ENCODE assay signal across 26 cellular contexts in the genomic region with DNA sequence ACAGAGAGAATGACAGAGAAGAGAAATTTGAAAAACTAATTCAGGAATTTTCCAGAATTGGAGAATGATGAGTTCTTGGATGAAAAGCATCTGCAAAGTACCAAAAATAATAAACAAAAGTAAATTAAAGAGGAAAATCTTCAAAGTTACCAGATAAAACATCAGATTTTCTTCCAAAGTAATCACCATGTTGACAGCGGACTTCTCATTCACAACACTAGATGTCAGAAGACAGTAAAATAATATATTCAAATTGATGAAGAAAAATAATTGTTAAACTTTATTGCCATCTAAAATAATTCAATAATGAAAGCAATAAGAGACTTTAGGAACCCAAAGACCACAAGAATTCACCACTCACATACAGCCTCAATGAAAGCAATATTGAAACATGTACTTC.
"Had no signal": no experiment of that assay in that cellular context is flagged by ENCODE, and none has a peak within 500 bp of the region (broad histone marks: within the 10 kb centered on the region; RNA-seq: fewer than 3 reads in every experiment).

No MANE protein-coding gene starts in this region.

- ATAC-seq: activated CD8-positive, alpha-beta memory T cell treated with anti-CD3 and anti-CD28 coated beads, Interleukin-2, amount 10 ng/mL, durations not matched to agents 7 days and 5 days; activated CD8-positive, alpha-beta T cell treated with anti-CD3 and anti-CD28 coated beads, Interleukin-2, amount 10 ng/mL, durations not matched to agents 7 days and 5 days; activated naive CD8-positive, alpha-beta T cell treated with anti-CD3 and anti-CD28 coated beads, Interleukin-2, amount 50 U/mL, for 24 hours; heart left ventricle; naive thymus-derived CD8-positive, alpha-beta T cell; sciatic nerve; stimulated activated naive B cell treated with anti-CD40 and anti-IgM and Interleukin-4, amounts not matched to agents 10 μg/mL and 1 μg/mL and 100 μg/mL, for 72 hours had no signal

- DNase-seq: activated B cell treated with CpG ODN at 0.5 μM for 24 hours; activated CD4-positive, alpha-beta T cell treated with anti-CD3 and anti-CD28 coated beads, Interleukin-2, amount 50 U/mL, for 1 hour; activated CD8-positive, alpha-beta memory T cell treated with anti-CD3 and anti-CD28 coated beads, Interleukin-2, amount 10 ng/mL, durations not matched to agents 7 days and 5 days; activated CD8-positive, alpha-beta T cell treated with anti-CD3 and anti-CD28 coated beads, Interleukin-2, amount 10 ng/mL, durations not matched to agents 7 days and 5 days; activated naive CD8-positive, alpha-beta T cell treated with anti-CD3 and anti-CD28 coated beads, Interleukin-2, amount 50 U/mL, for 24 hours; activated T-cell treated with anti-CD3 and anti-CD28 coated beads, Interleukin-2, amount 50 U/mL, for 48 hours; amygdala; central memory CD4-positive, alpha-beta T cell; effector CD8-positive, alpha-beta T cell; erythroblast; foreskin fibroblast; heart left ventricle; hypothalamus; immature natural killer cell; midbrain; naive thymus-derived CD8-positive, alpha-beta T cell; small intestine; stimulated activated CD4-positive, alpha-beta T cell treated with anti-CD3 and anti-CD28 coated beads, Interleukin-1b, Interleukin-23, amount 100 ng/mL, for 48 hours; stimulated activated CD4-positive, alpha-beta T cell treated with anti-CD3 and anti-CD28 coated beads, Interleukin-4, amount 100 ng/mL, for 4 hours; stimulated activated naive B cell treated with anti-CD40 and anti-IgM and Interleukin-4, amounts not matched to agents 10 μg/mL and 1 μg/mL and 100 μg/mL, for 72 hours; stomach; T-helper 2 cell; thyroid gland; upper lobe of left lung had no signal

- H3K27ac ChIP-seq: breast epithelium, heart left ventricle, stomach, thyroid gland, upper lobe of left lung had no signal

- H3K36me3 ChIP-seq: breast epithelium, heart left ventricle, thyroid gland, upper lobe of left lung had no signal

- H3K4me3 ChIP-seq: breast epithelium, heart left ventricle, stomach, thyroid gland, upper lobe of left lung had no signal

- H3K27me3 ChIP-seq: breast epithelium, heart left ventricle, stomach, thyroid gland, upper lobe of left lung had no signal

- H3K9me3 ChIP-seq: breast epithelium, heart left ventricle, stomach, thyroid gland, upper lobe of left lung had no signal

- H3K4me1 ChIP-seq: breast epithelium, heart left ventricle, stomach, thyroid gland, upper lobe of left lung had no signal
